In the genomic region with DNA sequence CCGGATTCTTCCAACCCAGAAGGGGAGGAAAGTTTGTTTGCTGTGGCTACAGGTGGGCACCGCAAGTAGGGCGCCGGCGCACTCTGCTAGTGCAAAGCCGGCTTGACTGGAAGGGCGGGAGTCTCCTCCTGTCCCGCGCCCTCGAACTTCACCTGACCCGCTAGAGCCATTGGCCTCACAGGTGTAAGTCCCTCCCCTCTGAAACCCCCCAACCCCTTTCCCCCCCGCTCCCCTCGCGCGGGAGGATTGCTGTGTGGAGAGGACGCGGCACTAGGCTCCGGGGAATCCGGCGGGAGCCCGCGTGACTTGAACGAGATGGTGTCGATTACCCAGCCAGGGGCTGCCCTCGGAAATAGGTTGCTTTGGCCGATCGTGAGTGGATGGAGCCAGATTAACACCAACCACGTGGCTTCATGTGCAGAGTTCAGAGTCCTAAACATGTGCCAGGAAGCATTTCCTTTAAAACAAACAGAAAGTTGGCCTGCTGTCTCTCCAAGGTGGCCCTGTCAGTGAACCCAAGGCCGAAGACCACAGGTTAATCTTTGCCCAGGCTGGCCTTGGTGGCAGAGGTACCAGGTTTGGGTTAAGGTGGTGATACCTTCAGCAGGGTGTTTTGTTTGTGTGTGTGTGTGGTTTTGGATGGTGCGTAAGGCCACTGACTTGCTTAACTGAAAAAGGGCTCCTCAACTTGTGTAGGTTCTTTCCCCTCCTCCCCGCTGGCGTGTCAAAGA, we compare ENCODE assay signal across 1 cellular context.
A peak's percentile ranks its signal among the peaks of the same experiment; 100 is the strongest.
TF ChIP-seq lines count a peak whose summit lies in the region.

No MANE protein-coding gene starts in this region.

TF ChIP-seq in HepG2, 621 proteins besides CTCF, POLR2A, EP300 and RAD21 (continued from another document and continues in another):
- TF ChIP-seq NKX3-1 (CRISPR knock-in tag; IDR thresholded peaks at IDR 0.05) (0 out of 2 replicates have a peak, but pooled peaks have one; percentile 42), SP1 (IDR thresholded peaks at IDR 0.05) (no peak), SP1 (CRISPR knock-in tag; IDR thresholded peaks at IDR 0.05) (no peak), SPEN (CRISPR knock-in tag; IDR thresholded peaks at IDR 0.05; ENCODE audit: low read depth) (peak; percentile 89), KLF6 (CRISPR knock-in tag; IDR thresholded peaks at IDR 0.05) (peak; percentile 90), ZBTB7B (CRISPR knock-in tag; IDR thresholded peaks at IDR 0.05) (peak; percentile 86; the same call in 1 of the 2 replicates), ATF7 (IDR thresholded peaks at IDR 0.05) (no peak), ATF7 (CRISPR knock-in tag; IDR thresholded peaks at IDR 0.05) (peak; percentile 23; the same call in 1 of the 2 replicates), TOE1 (CRISPR knock-in tag; IDR thresholded peaks at IDR 0.05) (no peak), SMAD9 (CRISPR knock-in tag; IDR thresholded peaks at IDR 0.05) (no peak), HNRNPH1 (optimal IDR thresholded peaks at IDR 0.05; ENCODE audit: low read depth, low read length) (no peak), IKZF1 (IDR thresholded peaks at IDR 0.05) (no peak), ZNF296 (CRISPR knock-in tag; conservative IDR thresholded peaks at IDR 0.05) (0 out of 2 replicates have a peak, but pooled peaks have one; percentile 55), KAT2B (IDR thresholded peaks at IDR 0.05; ENCODE audit: borderline replicate concordance, low read depth, low read length) (no peak), NR1H2 (CRISPR knock-in tag; IDR thresholded peaks at IDR 0.05; ENCODE audit: borderline replicate concordance, low read depth) (no peak), HMG20B (CRISPR knock-in tag; conservative IDR thresholded peaks at IDR 0.05) (peak; percentile 55; the same call in 1 of the 2 replicates), ZNF383 (CRISPR knock-in tag; IDR thresholded peaks at IDR 0.05; ENCODE audit: borderline replicate concordance) (no peak), YEATS4 (CRISPR knock-in tag; IDR thresholded peaks at IDR 0.05; ENCODE audit: borderline replicate concordance) (peak; percentile 80), SALL1 (CRISPR knock-in tag; IDR thresholded peaks at IDR 0.05) (peak; percentile 98), TEAD2 (CRISPR knock-in tag; IDR thresholded peaks at IDR 0.05) (no peak; the same call in 1 of the 2 replicates), ZNF747 (CRISPR knock-in tag; IDR thresholded peaks at IDR 0.05; ENCODE audit: borderline replicate concordance) (peak; percentile 94), ATRX (CRISPR knock-in tag; IDR thresholded peaks at IDR 0.05; ENCODE audit: borderline replicate concordance) (no peak), FOXA1 (IDR thresholded peaks at IDR 0.05) (no peak), FOXA1 (CRISPR knock-in tag; IDR thresholded peaks at IDR 0.05) (peak; percentile 88), ZNF766 (CRISPR knock-in tag; IDR thresholded peaks at IDR 0.05; ENCODE audit: borderline replicate concordance) (0 out of 2 replicates have a peak, but pooled peaks have one; percentile 28), JARID2 (CRISPR knock-in tag; IDR thresholded peaks at IDR 0.05; ENCODE audit: insufficient replicate concordance) (no peak), ISL2 (CRISPR knock-in tag; IDR thresholded peaks at IDR 0.05) (peak; percentile 80; the same call in 1 of the 2 replicates)
- TF ChIP-seq, protein P1, sequence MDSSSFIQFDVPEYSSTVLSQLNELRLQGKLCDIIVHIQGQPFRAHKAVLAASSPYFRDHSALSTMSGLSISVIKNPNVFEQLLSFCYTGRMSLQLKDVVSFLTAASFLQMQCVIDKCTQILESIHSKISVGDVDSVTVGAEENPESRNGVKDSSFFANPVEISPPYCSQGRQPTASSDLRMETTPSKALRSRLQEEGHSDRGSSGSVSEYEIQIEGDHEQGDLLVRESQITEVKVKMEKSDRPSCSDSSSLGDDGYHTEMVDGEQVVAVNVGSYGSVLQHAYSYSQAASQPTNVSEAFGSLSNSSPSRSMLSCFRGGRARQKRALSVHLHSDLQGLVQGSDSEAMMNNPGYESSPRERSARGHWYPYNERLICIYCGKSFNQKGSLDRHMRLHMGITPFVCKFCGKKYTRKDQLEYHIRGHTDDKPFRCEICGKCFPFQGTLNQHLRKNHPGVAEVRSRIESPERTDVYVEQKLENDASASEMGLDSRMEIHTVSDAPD (CRISPR knock-in tag; IDR thresholded peaks at IDR 0.05), result peak; percentile 96
- TF ChIP-seq, protein P2, sequence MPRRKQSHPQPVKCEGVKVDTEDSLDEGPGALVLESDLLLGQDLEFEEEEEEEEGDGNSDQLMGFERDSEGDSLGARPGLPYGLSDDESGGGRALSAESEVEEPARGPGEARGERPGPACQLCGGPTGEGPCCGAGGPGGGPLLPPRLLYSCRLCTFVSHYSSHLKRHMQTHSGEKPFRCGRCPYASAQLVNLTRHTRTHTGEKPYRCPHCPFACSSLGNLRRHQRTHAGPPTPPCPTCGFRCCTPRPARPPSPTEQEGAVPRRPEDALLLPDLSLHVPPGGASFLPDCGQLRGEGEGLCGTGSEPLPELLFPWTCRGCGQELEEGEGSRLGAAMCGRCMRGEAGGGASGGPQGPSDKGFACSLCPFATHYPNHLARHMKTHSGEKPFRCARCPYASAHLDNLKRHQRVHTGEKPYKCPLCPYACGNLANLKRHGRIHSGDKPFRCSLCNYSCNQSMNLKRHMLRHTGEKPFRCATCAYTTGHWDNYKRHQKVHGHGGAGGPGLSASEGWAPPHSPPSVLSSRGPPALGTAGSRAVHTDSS (CRISPR knock-in tag; conservative IDR thresholded peaks at IDR 0.05), result no peak
- TF ChIP-seq, protein P3, sequence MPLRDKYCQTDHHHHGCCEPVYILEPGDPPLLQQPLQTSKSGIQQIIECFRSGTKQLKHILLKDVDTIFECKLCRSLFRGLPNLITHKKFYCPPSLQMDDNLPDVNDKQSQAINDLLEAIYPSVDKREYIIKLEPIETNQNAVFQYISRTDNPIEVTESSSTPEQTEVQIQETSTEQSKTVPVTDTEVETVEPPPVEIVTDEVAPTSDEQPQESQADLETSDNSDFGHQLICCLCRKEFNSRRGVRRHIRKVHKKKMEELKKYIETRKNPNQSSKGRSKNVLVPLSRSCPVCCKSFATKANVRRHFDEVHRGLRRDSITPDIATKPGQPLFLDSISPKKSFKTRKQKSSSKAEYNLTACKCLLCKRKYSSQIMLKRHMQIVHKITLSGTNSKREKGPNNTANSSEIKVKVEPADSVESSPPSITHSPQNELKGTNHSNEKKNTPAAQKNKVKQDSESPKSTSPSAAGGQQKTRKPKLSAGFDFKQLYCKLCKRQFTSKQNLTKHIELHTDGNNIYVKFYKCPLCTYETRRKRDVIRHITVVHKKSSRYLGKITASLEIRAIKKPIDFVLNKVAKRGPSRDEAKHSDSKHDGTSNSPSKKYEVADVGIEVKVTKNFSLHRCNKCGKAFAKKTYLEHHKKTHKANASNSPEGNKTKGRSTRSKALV (CRISPR knock-in tag; IDR thresholded peaks at IDR 0.05), result 0 out of 2 replicates have a peak, but pooled peaks have one; percentile 41
- TF ChIP-seq, protein P4, sequence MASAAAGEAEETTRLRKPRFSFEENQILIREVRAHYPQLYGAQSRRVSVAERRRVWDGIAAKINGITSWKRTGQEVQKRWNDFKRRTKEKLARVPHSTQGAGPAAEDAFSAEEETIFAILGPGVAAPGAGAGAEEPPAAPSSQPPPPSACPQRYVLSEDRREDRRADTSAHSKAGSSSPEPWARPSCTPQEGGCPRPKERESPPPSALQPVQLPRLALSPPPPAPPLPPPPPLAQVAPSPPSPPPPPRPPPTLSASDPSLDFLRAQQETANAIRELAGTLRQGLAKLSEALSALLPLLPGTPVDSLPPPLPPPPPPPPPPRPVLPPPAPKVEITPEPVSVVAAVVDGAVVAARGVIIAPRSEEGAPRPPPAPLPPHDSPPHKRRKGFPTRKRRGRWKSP (CRISPR knock-in tag; IDR thresholded peaks at IDR 0.05), result peak; percentile 24
- TF ChIP-seq, protein P5, sequence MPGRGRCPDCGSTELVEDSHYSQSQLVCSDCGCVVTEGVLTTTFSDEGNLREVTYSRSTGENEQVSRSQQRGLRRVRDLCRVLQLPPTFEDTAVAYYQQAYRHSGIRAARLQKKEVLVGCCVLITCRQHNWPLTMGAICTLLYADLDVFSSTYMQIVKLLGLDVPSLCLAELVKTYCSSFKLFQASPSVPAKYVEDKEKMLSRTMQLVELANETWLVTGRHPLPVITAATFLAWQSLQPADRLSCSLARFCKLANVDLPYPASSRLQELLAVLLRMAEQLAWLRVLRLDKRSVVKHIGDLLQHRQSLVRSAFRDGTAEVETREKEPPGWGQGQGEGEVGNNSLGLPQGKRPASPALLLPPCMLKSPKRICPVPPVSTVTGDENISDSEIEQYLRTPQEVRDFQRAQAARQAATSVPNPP (CRISPR knock-in tag; IDR thresholded peaks at IDR 0.05), result peak; percentile 89; the same call in 1 of the 2 replicates
- TF ChIP-seq, protein P6, sequence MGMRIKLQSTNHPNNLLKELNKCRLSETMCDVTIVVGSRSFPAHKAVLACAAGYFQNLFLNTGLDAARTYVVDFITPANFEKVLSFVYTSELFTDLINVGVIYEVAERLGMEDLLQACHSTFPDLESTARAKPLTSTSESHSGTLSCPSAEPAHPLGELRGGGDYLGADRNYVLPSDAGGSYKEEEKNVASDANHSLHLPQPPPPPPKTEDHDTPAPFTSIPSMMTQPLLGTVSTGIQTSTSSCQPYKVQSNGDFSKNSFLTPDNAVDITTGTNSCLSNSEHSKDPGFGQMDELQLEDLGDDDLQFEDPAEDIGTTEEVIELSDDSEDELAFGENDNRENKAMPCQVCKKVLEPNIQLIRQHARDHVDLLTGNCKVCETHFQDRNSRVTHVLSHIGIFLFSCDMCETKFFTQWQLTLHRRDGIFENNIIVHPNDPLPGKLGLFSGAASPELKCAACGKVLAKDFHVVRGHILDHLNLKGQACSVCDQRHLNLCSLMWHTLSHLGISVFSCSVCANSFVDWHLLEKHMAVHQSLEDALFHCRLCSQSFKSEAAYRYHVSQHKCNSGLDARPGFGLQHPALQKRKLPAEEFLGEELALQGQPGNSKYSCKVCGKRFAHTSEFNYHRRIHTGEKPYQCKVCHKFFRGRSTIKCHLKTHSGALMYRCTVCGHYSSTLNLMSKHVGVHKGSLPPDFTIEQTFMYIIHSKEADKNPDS (CRISPR knock-in tag; IDR thresholded peaks at IDR 0.05), result peak; percentile 93
- TF ChIP-seq, protein P7, sequence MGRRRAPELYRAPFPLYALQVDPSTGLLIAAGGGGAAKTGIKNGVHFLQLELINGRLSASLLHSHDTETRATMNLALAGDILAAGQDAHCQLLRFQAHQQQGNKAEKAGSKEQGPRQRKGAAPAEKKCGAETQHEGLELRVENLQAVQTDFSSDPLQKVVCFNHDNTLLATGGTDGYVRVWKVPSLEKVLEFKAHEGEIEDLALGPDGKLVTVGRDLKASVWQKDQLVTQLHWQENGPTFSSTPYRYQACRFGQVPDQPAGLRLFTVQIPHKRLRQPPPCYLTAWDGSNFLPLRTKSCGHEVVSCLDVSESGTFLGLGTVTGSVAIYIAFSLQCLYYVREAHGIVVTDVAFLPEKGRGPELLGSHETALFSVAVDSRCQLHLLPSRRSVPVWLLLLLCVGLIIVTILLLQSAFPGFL (CRISPR knock-in tag; IDR thresholded peaks at IDR 0.05), result no peak
- TF ChIP-seq, protein P8, sequence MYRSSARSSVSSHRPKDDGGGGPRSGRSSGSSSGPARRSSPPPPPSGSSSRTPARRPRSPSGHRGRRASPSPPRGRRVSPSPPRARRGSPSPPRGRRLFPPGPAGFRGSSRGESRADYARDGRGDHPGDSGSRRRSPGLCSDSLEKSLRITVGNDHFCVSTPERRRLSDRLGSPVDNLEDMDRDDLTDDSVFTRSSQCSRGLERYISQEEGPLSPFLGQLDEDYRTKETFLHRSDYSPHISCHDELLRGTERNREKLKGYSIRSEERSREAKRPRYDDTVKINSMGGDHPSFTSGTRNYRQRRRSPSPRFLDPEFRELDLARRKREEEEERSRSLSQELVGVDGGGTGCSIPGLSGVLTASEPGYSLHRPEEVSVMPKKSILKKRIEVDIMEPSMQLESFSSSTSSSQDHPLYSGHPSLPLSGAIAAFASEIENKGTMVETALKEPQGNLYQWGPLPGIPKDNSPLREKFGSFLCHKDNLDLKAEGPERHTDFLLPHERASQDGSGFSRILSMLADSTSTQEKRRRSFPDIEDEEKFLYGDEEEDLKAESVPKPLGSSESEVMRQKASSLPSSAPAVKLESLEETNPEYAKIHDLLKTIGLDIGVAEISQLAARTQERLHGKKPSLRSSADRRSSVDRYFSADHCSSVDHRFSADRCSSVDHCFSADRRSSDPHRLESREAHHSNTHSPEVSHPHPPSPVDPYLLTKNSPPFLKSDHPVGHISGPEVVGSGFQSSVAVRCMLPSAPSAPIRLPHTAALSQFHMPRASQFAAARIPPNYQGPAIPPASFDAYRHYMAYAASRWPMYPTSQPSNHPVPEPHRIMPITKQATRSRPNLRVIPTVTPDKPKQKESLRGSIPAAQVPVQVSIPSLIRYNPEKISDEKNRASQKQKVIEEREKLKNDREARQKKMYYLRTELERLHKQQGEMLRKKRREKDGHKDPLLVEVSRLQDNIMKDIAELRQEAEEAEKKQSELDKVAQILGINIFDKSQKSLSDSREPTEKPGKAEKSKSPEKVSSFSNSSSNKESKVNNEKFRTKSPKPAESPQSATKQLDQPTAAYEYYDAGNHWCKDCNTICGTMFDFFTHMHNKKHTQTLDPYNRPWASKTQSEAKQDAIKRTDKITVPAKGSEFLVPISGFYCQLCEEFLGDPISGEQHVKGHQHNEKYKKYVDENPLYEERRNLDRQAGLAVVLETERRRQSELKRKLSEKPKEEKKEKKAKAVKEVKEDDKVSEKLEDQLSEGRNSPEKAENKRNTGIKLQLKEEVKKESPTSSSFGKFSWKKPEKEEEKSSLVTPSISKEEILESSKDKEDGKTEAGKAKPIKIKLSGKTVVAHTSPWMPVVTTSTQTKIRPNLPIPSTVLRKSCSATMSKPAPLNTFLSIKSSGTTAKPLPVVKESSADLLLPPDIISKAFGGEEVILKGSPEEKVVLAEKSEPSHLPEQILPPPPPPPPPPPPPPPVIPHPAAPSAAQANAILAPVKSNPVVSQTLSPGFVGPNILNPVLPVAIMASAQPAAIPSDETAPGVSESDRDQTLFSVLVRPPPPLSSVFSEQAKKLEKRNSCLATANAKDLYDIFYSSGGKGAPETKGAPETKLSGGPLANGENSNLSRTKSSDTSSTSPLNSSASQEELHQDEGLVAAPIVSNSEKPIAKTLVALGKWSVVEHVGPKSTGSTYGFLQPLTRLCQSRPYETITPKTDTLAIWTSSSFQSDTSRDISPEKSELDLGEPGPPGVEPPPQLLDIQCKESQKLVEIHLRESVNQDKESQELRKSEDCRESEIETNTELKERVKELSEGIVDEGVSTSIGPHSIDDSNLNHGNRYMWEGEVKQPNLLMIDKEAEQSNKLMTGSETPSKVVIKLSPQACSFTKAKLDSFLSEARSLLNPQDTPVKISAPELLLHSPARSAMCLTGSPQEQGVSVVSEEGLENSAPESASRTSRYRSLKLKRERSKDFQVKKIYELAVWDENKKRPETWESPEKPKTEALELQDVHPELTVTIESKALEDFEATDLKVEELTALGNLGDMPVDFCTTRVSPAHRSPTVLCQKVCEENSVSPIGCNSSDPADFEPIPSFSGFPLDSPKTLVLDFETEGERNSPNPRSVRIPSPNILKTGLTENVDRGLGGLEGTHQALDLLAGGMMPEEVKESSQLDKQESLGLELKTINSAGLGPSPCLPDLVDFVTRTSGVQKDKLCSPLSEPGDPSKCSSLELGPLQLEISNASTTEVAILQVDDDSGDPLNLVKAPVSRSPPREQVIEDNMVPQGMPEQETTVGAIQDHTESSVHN (CRISPR knock-in tag; IDR thresholded peaks at IDR 0.05), result 0 out of 2 replicates have a peak, but pooled peaks have one; percentile 35
- TF ChIP-seq, protein P9, sequence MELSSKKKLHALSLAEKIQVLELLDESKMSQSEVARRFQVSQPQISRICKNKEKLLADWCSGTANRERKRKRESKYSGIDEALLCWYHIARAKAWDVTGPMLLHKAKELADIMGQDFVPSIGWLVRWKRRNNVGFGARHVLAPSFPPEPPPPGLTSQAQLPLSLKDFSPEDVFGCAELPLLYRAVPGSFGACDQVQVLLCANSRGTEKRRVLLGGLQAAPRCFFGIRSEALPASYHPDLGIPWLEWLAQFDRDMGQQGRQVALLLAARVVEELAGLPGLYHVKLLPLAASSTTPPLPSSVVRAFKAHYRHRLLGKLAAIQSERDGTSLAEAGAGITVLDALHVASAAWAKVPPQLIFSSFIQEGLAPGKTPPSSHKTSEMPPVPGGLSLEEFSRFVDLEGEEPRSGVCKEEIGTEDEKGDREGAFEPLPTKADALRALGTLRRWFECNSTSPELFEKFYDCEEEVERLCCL (CRISPR knock-in tag; IDR thresholded peaks at IDR 0.05; ENCODE audit: borderline replicate concordance), result no peak; the same call in 1 of the 2 replicates
